Comparison of ENCODE assay signal across 5 cellular contexts in the genomic region with DNA sequence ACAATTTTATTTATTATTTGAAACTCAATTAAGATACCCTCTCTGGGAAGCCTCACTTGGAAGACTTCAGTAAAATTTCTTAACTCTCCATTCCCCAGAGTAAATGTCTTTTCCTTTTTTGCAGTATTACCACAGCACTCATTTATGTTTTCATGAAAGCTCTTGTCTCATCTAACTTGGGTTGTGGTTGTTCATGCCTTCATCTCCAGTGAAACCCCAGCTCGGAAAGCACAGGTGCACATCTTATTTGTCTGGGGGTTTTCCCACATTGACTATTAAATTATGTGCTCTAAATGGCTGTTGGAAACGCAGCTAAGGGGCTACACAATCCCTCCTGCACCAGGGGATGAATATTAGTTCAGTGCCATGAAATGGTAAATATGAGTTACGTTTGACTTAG.
"Had no signal": no experiment of that assay in that cellular context is flagged by ENCODE, and none has a peak within 500 bp of the region (broad histone marks: within the 10 kb centered on the region; RNA-seq: fewer than 3 reads in every experiment).

No MANE protein-coding gene starts in this region.

- ATAC-seq: GM23338, K562 had no signal

- H3K9me3 Mint-ChIP-seq: GM23338, H9 had no signal

- H3K27ac Mint-ChIP-seq: GM23338 had no signal

- DNase-seq: H9, HCEC 1CT, IMR-90 had no signal

- H3K4me3 Mint-ChIP-seq: GM23338, H9 had no signal

- H3K4me3 ChIP-seq: GM23338, K562 had no signal

- H3K4me2 ChIP-seq: GM23338 had no signal

- H2AFZ ChIP-seq: GM23338 had no signal

- H3K4me1 Mint-ChIP-seq: GM23338, H9 had no signal
